In genomic region chr3:190162013-190162412, GRCh38 we compare ENCODE assay signal across 10 cellular contexts. TPM values are rescaled to one million over a fixed set of nuclear protein-coding genes. Genes with fewer than 3 reads are reported as not detected.
"Had no signal": no experiment of that assay in that cellular context is flagged by ENCODE, and none has a peak within 500 bp of the region (broad histone marks: within the 10 kb centered on the region; RNA-seq: fewer than 3 reads in every experiment).

No MANE protein-coding gene starts in this region.

RNA-seq across cellular contexts. Expression of gene P3H2, which starts 41.3 kb away (rescaled TPM):
- total RNA-seq: activated CD4-positive, alpha-beta memory T cell treated with anti-CD3 and anti-CD28 coated beads, Interleukin-2, amount 10 ng/mL, durations not matched to agents 7 days and 5 days; activated CD4-positive, alpha-beta T cell treated with anti-CD3 and anti-CD28 coated beads for 36 hours; activated CD4-positive, alpha-beta T cell treated with anti-CD3 and anti-CD28 coated beads, Interleukin-2, amount 10 ng/mL, durations not matched to agents 7 days and 5 days; activated CD8-positive, alpha-beta memory T cell treated with anti-CD3 and anti-CD28 coated beads, Interleukin-2, amount 10 ng/mL, durations not matched to agents 7 days and 5 days; activated CD8-positive, alpha-beta T cell treated with anti-CD3 and anti-CD28 coated beads, Interleukin-2, amount 10 ng/mL, durations not matched to agents 7 days and 5 days; activated naive CD8-positive, alpha-beta T cell treated with anti-CD3 and anti-CD28 coated beads, Interleukin-2, amount 10 ng/mL, durations not matched to agents 7 days and 5 days; activated T-helper 2 cell treated with anti-CD3 and anti-CD28 coated beads, Interferon-gamma antibody, Interleukin-2, Interleukin-4, amounts not matched to agents 10 μg/mL and 5 μg/mL and 100 μg/mL, durations not matched to agents 14 hours and 24 hours and 36 hours; T-helper 1 cell treated with Interleukin-12 subunit alpha and Interleukin-12 subunit beta and Interleukin-4 antibody, amounts not matched to agents 30 ng/mL and 1 ng/mL, for 36 hours; T-helper 17 cell; T-helper 2 cell treated with Interferon-gamma antibody and Interleukin-4, amounts not matched to agents 100 ng/mL and 5 ng/mL, for 36 hours had no signal
